ENCODE assay signal across 23 cellular contexts in genomic region chr1:7230121-7230895, GRCh38.
"Had no signal": no experiment of that assay in that cellular context is flagged by ENCODE, and none has a peak within 500 bp of the region (broad histone marks: within the 10 kb centered on the region; RNA-seq: fewer than 3 reads in every experiment).

No MANE protein-coding gene starts in this region.

- H3K36me3 Mint-ChIP-seq: activated CD4-positive, alpha-beta memory T cell treated with anti-CD3 and anti-CD28 coated beads for 36 hours; immature natural killer cell; naive B cell; stimulated activated effector memory CD8-positive, alpha-beta T cell treated with anti-CD3 and anti-CD28 coated beads, Interleukin-12 subunit alpha, Interleukin-12 subunit beta, amount 100 ng/mL, for 72 hours had no signal

- H3K36me3 ChIP-seq: pancreas, right lobe of liver, upper lobe of left lung had no signal

- H3K4me1 ChIP-seq: pancreas, right lobe of liver, testis, upper lobe of left lung had no signal

- ATAC-seq: activated T-cell treated with anti-CD3 and anti-CD28 coated beads, Interleukin-2, amount 50 U/mL, for 4 hours; esophagus mucosa; mucosa of descending colon; pancreas; right lobe of liver had no signal

- H3K27me3 Mint-ChIP-seq: activated B cell treated with CpG ODN at 0.5 μM for 24 hours had no signal

- H3K9me3 ChIP-seq: mucosa of descending colon, pancreas, right lobe of liver, testis, upper lobe of left lung had no signal

- H3K9me3 Mint-ChIP-seq: activated B cell treated with CpG ODN at 0.5 μM for 24 hours; activated CD4-positive, alpha-beta memory T cell treated with anti-CD3 and anti-CD28 coated beads for 36 hours; activated T-cell treated with anti-CD3 and anti-CD28 coated beads, Interleukin-2, amount 50 U/mL, for 4 hours; central memory CD8-positive, alpha-beta T cell; naive B cell; neural crest cell; stimulated activated effector memory CD8-positive, alpha-beta T cell treated with anti-CD3 and anti-CD28 coated beads, Interleukin-12 subunit alpha, Interleukin-12 subunit beta, amount 100 ng/mL, for 72 hours; T-helper 2 cell treated with Interferon-gamma antibody and Interleukin-4, amounts not matched to agents 5 μg/mL and 100 μg/mL, for 36 hours had no signal

- H3K4me1 Mint-ChIP-seq: activated B cell treated with CpG ODN at 0.5 μM for 24 hours; central memory CD8-positive, alpha-beta T cell; immature natural killer cell; naive B cell; stimulated activated effector memory CD8-positive, alpha-beta T cell treated with anti-CD3 and anti-CD28 coated beads, Interleukin-12 subunit alpha, Interleukin-12 subunit beta, amount 100 ng/mL, for 72 hours had no signal

- DNase-seq: activated B cell treated with CpG ODN at 0.5 μM for 24 hours; activated CD4-positive, alpha-beta memory T cell treated with anti-CD3 and anti-CD28 coated beads for 36 hours; activated CD4-positive, alpha-beta T cell treated with anti-CD3 and anti-CD28 coated beads for 4 hours; activated effector memory CD4-positive, alpha-beta T cell treated with Interleukin-2 at 50 U/mL for 16 hours; activated naive CD4-positive, alpha-beta T cell treated with anti-CD3 and anti-CD28 coated beads, Interleukin-2, amount 50 U/mL, for 16 hours; activated T-cell treated with anti-CD3 and anti-CD28 coated beads, Interleukin-2, amount 50 U/mL, for 4 hours; aorta; cortex of kidney; effector CD4-positive, alpha-beta T cell; immature natural killer cell; mucosa of descending colon; naive B cell; pancreas; right lobe of liver; small intestine; stimulated activated CD4-positive, alpha-beta T cell treated with anti-CD3 and anti-CD28 coated beads, Interleukin-4, amount 100 ng/mL, for 1 hour; testis had no signal

- H3K4me3 ChIP-seq: mucosa of descending colon, pancreas, right lobe of liver, testis, upper lobe of left lung had no signal

- H3K4me3 Mint-ChIP-seq: activated B cell treated with CpG ODN at 0.5 μM for 24 hours; activated CD4-positive, alpha-beta memory T cell treated with anti-CD3 and anti-CD28 coated beads for 36 hours; activated T-cell treated with anti-CD3 and anti-CD28 coated beads, Interleukin-2, amount 50 U/mL, for 4 hours; central memory CD8-positive, alpha-beta T cell; immature natural killer cell; neural crest cell; stimulated activated effector memory CD8-positive, alpha-beta T cell treated with anti-CD3 and anti-CD28 coated beads, Interleukin-12 subunit alpha, Interleukin-12 subunit beta, amount 100 ng/mL, for 72 hours; T-helper 2 cell treated with Interferon-gamma antibody and Interleukin-4, amounts not matched to agents 5 μg/mL and 100 μg/mL, for 36 hours had no signal

- H3K27ac ChIP-seq: pancreas, right lobe of liver, testis, upper lobe of left lung had no signal

- H3K27ac Mint-ChIP-seq: activated B cell treated with CpG ODN at 0.5 μM for 24 hours; activated CD4-positive, alpha-beta memory T cell treated with anti-CD3 and anti-CD28 coated beads for 36 hours; immature natural killer cell; naive B cell; stimulated activated effector memory CD8-positive, alpha-beta T cell treated with anti-CD3 and anti-CD28 coated beads, Interleukin-12 subunit alpha, Interleukin-12 subunit beta, amount 100 ng/mL, for 72 hours; T-helper 2 cell treated with Interferon-gamma antibody and Interleukin-4, amounts not matched to agents 5 μg/mL and 100 μg/mL, for 36 hours had no signal

- H3K27me3 ChIP-seq: pancreas, right lobe of liver, testis, upper lobe of left lung had no signal
